18 cellular contexts compared by ENCODE assay signal in genomic region chr16:30737794-30738648, GRCh38.
"Had no signal": no experiment of that assay in that cellular context is flagged by ENCODE, and none has a peak within 500 bp of the region (broad histone marks: within the 10 kb centered on the region; RNA-seq: fewer than 3 reads in every experiment).

No MANE protein-coding gene starts in this region.

- DNase-seq: activated CD4-positive, alpha-beta memory T cell treated with anti-CD3 and anti-CD28 coated beads for 36 hours; activated naive CD4-positive, alpha-beta T cell; activated T-cell treated with anti-CD3 and anti-CD28 coated beads, Interleukin-2, amount 50 U/mL, for 72 hours; caudate nucleus; effector memory CD4-positive, alpha-beta T cell; foreskin melanocyte; kidney glomerular epithelial cell; mesendoderm; occipital lobe; small intestine; stimulated activated CD4-positive, alpha-beta T cell treated with anti-CD3 and anti-CD28 coated beads, Interleukin-4, amount 100 ng/mL, for 24 hours; stimulated activated naive CD8-positive, alpha-beta T cell treated with anti-CD3 and anti-CD28 coated beads, Interleukin-15, Interleukin-2, amounts not matched to agents 100 U/mL and 50 U/mL, for 24 hours; transverse colon had no signal

- H3K9me3 ChIP-seq: right atrium auricular region, transverse colon had no signal

- H3K4me3 ChIP-seq: right atrium auricular region, transverse colon had no signal

- H3K27me3 ChIP-seq: right atrium auricular region, transverse colon had no signal

- H3K27ac Mint-ChIP-seq: activated CD4-positive, alpha-beta memory T cell treated with anti-CD3 and anti-CD28 coated beads for 36 hours; nephron; progenitor cell of endocrine pancreas had no signal

- H3K27me3 Mint-ChIP-seq: activated CD4-positive, alpha-beta memory T cell treated with anti-CD3 and anti-CD28 coated beads for 36 hours; progenitor cell of endocrine pancreas had no signal

- H3K27ac ChIP-seq: epithelial cell of prostate, right atrium auricular region, VCaP had no signal

- ATAC-seq: activated T-cell treated with anti-CD3 and anti-CD28 coated beads, Interleukin-2, amount 50 U/mL, for 72 hours; stimulated activated naive CD8-positive, alpha-beta T cell treated with anti-CD3 and anti-CD28 coated beads, Interleukin-15, Interleukin-2, amounts not matched to agents 100 U/mL and 50 U/mL, for 24 hours had no signal

- H3K9me3 Mint-ChIP-seq: activated CD4-positive, alpha-beta memory T cell treated with anti-CD3 and anti-CD28 coated beads for 36 hours; activated T-cell treated with anti-CD3 and anti-CD28 coated beads, Interleukin-2, amount 50 U/mL, for 72 hours; nephron had no signal

- H3K4me3 Mint-ChIP-seq: activated CD4-positive, alpha-beta memory T cell treated with anti-CD3 and anti-CD28 coated beads for 36 hours; activated T-cell treated with anti-CD3 and anti-CD28 coated beads, Interleukin-2, amount 50 U/mL, for 72 hours; nephron had no signal
